Comparison of ENCODE assay signal across 15 cellular contexts in the genomic region with DNA sequence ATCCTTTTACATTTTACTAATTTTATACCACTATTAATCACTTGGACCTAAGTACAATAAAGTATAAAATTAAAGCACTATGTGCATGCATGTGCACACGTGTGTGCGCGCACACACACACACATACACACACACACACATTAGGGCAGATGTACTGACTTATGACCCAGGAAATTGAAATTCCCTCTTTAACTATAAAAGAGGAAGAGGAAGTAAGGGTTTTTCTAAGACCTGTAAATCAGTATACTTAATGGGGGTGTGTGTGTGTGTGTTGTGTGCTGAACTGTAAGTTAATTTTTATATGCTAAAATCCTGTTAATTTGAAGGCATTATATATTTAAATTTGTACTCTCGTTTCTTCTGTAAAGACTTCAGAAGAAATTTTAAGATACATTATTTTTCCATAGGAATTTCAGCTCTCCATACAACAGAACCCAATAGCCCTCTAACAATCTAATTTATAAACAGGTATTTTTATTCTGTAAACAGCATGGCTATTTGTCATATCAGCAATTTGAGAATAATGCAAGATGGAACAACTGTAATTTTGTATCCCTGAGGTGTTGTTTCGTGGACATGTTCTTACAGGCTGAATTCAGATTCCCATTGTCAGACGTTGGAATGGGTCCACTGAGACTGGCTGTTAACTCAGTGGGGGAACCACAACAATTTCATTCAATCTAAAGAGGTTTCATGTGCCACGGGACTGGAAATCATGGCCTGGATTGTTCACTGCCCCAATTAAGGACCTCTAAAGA.
DNase-seq lines count a peak whose midpoint lies in the region; FAIRE-seq and TF ChIP-seq lines count a peak whose summit lies in the region.
"Had no signal": no experiment of that assay in that cellular context is flagged by ENCODE, and none has a peak within 500 bp of the region (broad histone marks: within the 10 kb centered on the region; RNA-seq: fewer than 3 reads in every experiment).

No MANE protein-coding gene starts in this region.

- peaks cover 6% of the 10 kb centered on the region for H3K4me1 ChIP-seq in keratinocyte (ENCODE audit: control insufficient read depth, extremely low read depth, insufficient read depth, low read length)

- H3K27ac ChIP-seq in keratinocyte (ENCODE audit: control insufficient read depth, insufficient read depth, low read length) = no peak overlapping the region
- H3K27ac ChIP-seq: 22Rv1; BLaER1 treated with 17β-estradiol and CSF1 and Interleukin-3, amounts not matched to agents 10 nM and 100 nM; tibial nerve had no signal

- no peak for FAIRE-seq in keratinocyte (lab: Jason Lieb, UNC)

- peaks cover 0 to 5% of the 10 kb centered on the region in 2 experiments for H3K36me3 ChIP-seq in keratinocyte (ENCODE audit: control insufficient read depth in 2 of 2, extremely low read depth in 1 of 2, insufficient read depth in 2 of 2, low read length in 2 of 2)
- H3K36me3 ChIP-seq: BLaER1 treated with 17β-estradiol and CSF1 and Interleukin-3, amounts not matched to agents 10 nM and 100 nM had no signal

- no peaks in the 10 kb centered on the region for H3K9me1 ChIP-seq in keratinocyte (ENCODE audit: control insufficient read depth, extremely low read depth, insufficient read depth, low read length)

- DNase-seq in NCI-H1417 (lab: John Stamatoyannopoulos, UW) (peak; percentile 2 to 91 (median 53)), NCI-H1417 treated with DMSO at 0.1 percent for 48 hours (lab: John Stamatoyannopoulos, UW) (no peak), NCI-H1092 (lab: John Stamatoyannopoulos, UW) (peak; percentile 13), NOMO-1 treated with DMSO at 0.1 percent for 48 hours (lab: John Stamatoyannopoulos, UW; ENCODE audit: unreplicated experiment) (peak; percentile 69), keratinocyte (ENCODE audit: low read depth, low spot score) (no peak), SHP77 treated with DMSO at 0.1 percent for 48 hours (lab: John Stamatoyannopoulos, UW) (no peak), HuH-7.5 (ENCODE audit: low spot score) (no peak), C1 segment of cervical spinal cord (lab: John Stamatoyannopoulos, UW) (no peak)
- DNase-seq: activated CD4-positive, alpha-beta T cell treated with anti-CD3 and anti-CD28 coated beads for 36 hours; activated naive CD4-positive, alpha-beta T cell treated with anti-CD3 and anti-CD28 coated beads, Interleukin-2, amount 10 ng/mL, durations not matched to agents 7 days and 5 days; NCI-H526; stimulated activated CD4-positive, alpha-beta T cell treated with anti-CD3 and anti-CD28 coated beads, Interleukin-4, amount 100 ng/mL, for 1 hour had no signal

- dilution Hi-C loops in keratinocyte (cut with MboI; ENCODE audit: extremely low pct_ligation_motif_present, low sequenced_read_pairs) = no loop called here

- no peaks in the 10 kb centered on the region for H3K9me3 ChIP-seq in keratinocyte (ENCODE audit: control insufficient read depth, low read depth, low read length)
- H3K9me3 ChIP-seq: BLaER1 treated with 17β-estradiol and CSF1 and Interleukin-3, amounts not matched to agents 10 nM and 100 nM; tibial nerve had no signal

- no peak overlapping the region for H2AFZ ChIP-seq in keratinocyte (ENCODE audit: control insufficient read depth, low read length)

- no peaks in the 10 kb centered on the region for H4K20me1 ChIP-seq in keratinocyte (ENCODE audit: control insufficient read depth, extremely low read depth, insufficient read depth, low read length)
- H4K20me1 ChIP-seq: BLaER1 treated with 17β-estradiol and CSF1 and Interleukin-3, amounts not matched to agents 10 nM and 100 nM had no signal

- no peak overlapping the region for H3K9ac ChIP-seq in keratinocyte (ENCODE audit: control insufficient read depth, extremely low read depth, insufficient read depth, low read length)
- H3K9ac ChIP-seq: BLaER1 treated with 17β-estradiol and CSF1 and Interleukin-3, amounts not matched to agents 10 nM and 100 nM had no signal

- no peaks in the 10 kb centered on the region for H3K79me2 ChIP-seq in keratinocyte (ENCODE audit: control insufficient read depth, insufficient read depth, low read length)

- H3K4me3 ChIP-seq in keratinocyte (ENCODE audit: control insufficient read depth in 2 of 3, extremely low read depth in 1 of 3, insufficient read depth in 2 of 3, low read depth in 1 of 3, low read length in 3 of 3) = no peak overlapping the region
- H3K4me3 ChIP-seq: BLaER1 treated with 17β-estradiol and CSF1 and Interleukin-3, amounts not matched to agents 10 nM and 100 nM; tibial nerve had no signal

- no peak for TF ChIP-seq CTCF in keratinocyte (optimal IDR thresholded peaks at IDR 0.05 in 1 of 3, IDR thresholded peaks at IDR 0.05 in 1 of 3, conservative IDR thresholded peaks at IDR 0.05 in 1 of 3; ENCODE audit: extremely low read depth in 1 of 3, insufficient read depth in 2 of 3, low read length in 3 of 3)

- peak overlapping the region; percentile 6 for H3K4me2 ChIP-seq in keratinocyte (ENCODE audit: control insufficient read depth, extremely low read depth, insufficient read depth, low read depth, low read length)
- H3K4me2 ChIP-seq: BLaER1 treated with 17β-estradiol and CSF1 and Interleukin-3, amounts not matched to agents 10 nM and 100 nM had no signal

- no peaks in the 10 kb centered on the region for H3K27me3 ChIP-seq in keratinocyte (ENCODE audit: control insufficient read depth, extremely low read depth, insufficient read depth, low read length)
- H3K27me3 ChIP-seq: BLaER1 treated with 17β-estradiol and CSF1 and Interleukin-3, amounts not matched to agents 10 nM and 100 nM; tibial nerve had no signal

Comparison
In these comparisons a context has a peak if more than half of its experiments do, and no peak if none do; other contexts are left out.
1. DNase-seq: peak in NCI-H1417 (3 of 3), NCI-H1092 (single experiment) and NOMO-1 treated with DMSO at 0.1 percent for 48 hours (single experiment); none in NCI-H1417 treated with DMSO at 0.1 percent for 48 hours (single experiment), keratinocyte (single experiment), SHP77 treated with DMSO at 0.1 percent for 48 hours (single experiment), HuH-7.5 (single experiment) and C1 segment of cervical spinal cord (0 of 14).